In the genomic region with DNA sequence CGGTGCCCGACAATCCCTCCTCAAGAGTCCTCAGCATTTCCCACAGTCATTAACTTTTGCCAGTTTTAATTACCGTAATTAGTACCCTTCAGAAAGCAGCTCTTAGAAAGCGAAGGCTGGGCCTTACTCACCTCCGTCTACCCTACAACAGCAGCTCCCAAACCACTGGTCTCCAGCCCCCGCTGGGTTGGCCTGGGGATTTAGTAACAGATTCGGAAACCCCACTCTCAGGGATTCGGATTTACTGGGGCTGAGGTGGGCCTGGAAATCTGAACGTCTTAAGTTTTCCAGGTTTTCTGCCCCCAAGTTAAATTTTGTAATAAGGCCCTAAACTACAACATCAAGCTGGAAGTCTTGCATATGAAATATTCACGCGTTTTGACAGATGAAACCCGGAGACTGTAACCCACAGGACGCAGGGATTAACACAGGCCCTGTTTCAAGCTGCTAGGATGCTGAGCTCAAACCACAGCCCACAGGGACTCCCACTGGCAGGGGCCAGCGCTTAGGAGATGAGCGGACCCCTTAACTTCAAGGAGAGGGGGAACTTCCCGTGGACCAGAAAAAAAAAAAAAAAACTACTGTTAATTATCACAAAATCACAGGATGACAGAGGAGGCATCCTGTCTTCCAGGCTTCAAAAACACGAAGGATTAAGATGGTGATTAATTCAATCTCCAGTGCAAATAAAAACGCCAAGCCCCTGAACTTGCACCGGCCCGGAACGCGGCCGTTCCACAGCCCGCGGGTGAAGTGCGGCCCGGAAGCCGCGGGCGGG, we compare ENCODE assay signal across 2 cellular contexts.
TF ChIP-seq lines count a peak whose summit lies in the region.

No MANE protein-coding gene starts in this region.

TF ChIP-seq in HEK293, 187 proteins besides CTCF, POLR2A, EP300 and RAD21 (continues in another document):
- TF ChIP-seq ZNF555 (tag by site-specific recombination; conservative IDR thresholded peaks at IDR 0.05) (no peak), KLF7 (tag by site-specific recombination; IDR thresholded peaks at IDR 0.05; ENCODE audit: borderline replicate concordance) (no peak), ZIC2 (tag by site-specific recombination; IDR thresholded peaks at IDR 0.05) (peak; percentile 70), ZBTB26 (tag by site-specific recombination; optimal IDR thresholded peaks at IDR 0.05) (peak; percentile 37), ZNF560 (tag by site-specific recombination; IDR thresholded peaks at IDR 0.05; ENCODE audit: borderline replicate concordance) (no peak), ZBTB44 (tag by site-specific recombination; IDR thresholded peaks at IDR 0.05) (no peak), ZBTB8A (tag by site-specific recombination; IDR thresholded peaks at IDR 0.05) (peak; percentile 15; the same call in 1 of the 2 replicates), ZNF416 (tag by site-specific recombination; IDR thresholded peaks at IDR 0.05) (no peak), ZNF658 (tag by site-specific recombination; IDR thresholded peaks at IDR 0.05) (no peak), PRDM1 (tag by site-specific recombination; IDR thresholded peaks at IDR 0.05) (peak; percentile 8; the same call in 1 of the 2 replicates), ZNF335 (tag by site-specific recombination; conservative IDR thresholded peaks at IDR 0.05) (0 out of 2 replicates have a peak, but pooled peaks have one; percentile 43), SP7 (tag by site-specific recombination; IDR thresholded peaks at IDR 0.05) (peak; percentile 70)
- TF ChIP-seq, protein P1, sequence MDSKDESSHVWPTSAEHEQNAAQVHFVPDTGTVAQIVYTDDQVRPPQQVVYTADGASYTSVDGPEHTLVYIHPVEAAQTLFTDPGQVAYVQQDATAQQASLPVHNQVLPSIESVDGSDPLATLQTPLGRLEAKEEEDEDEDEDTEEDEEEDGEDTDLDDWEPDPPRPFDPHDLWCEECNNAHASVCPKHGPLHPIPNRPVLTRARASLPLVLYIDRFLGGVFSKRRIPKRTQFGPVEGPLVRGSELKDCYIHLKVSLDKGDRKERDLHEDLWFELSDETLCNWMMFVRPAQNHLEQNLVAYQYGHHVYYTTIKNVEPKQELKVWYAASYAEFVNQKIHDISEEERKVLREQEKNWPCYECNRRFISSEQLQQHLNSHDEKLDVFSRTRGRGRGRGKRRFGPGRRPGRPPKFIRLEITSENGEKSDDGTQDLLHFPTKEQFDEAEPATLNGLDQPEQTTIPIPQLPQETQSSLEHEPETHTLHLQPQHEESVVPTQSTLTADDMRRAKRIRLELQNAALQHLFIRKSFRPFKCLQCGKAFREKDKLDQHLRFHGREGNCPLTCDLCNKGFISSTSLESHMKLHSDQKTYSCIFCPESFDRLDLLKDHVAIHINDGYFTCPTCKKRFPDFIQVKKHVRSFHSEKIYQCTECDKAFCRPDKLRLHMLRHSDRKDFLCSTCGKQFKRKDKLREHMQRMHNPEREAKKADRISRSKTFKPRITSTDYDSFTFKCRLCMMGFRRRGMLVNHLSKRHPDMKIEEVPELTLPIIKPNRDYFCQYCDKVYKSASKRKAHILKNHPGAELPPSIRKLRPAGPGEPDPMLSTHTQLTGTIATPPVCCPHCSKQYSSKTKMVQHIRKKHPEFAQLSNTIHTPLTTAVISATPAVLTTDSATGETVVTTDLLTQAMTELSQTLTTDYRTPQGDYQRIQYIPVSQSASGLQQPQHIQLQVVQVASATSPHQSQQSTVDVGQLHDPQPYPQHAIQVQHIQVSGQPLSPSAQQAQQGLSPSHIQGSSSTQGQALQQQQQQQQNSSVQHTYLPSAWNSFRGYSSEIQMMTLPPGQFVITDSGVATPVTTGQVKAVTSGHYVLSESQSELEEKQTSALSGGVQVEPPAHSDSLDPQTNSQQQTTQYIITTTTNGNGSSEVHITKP (tag by site-specific recombination; IDR thresholded peaks at IDR 0.05): peak; percentile 95
- TF ChIP-seq, protein P2, sequence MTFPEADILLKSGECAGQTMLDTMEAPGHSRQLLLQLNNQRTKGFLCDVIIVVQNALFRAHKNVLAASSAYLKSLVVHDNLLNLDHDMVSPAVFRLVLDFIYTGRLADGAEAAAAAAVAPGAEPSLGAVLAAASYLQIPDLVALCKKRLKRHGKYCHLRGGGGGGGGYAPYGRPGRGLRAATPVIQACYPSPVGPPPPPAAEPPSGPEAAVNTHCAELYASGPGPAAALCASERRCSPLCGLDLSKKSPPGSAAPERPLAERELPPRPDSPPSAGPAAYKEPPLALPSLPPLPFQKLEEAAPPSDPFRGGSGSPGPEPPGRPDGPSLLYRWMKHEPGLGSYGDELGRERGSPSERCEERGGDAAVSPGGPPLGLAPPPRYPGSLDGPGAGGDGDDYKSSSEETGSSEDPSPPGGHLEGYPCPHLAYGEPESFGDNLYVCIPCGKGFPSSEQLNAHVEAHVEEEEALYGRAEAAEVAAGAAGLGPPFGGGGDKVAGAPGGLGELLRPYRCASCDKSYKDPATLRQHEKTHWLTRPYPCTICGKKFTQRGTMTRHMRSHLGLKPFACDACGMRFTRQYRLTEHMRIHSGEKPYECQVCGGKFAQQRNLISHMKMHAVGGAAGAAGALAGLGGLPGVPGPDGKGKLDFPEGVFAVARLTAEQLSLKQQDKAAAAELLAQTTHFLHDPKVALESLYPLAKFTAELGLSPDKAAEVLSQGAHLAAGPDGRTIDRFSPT (tag by site-specific recombination; IDR thresholded peaks at IDR 0.05): no peak

TF ChIP-seq in WTC11, 78 proteins besides CTCF, POLR2A, EP300 and RAD21:
- no peak for TF ChIP-seq HMGXB4 (CRISPR knock-in tag; IDR thresholded peaks at IDR 0.05)
- 0 out of 2 replicates have a peak, but pooled peaks have one; percentile 7 for TF ChIP-seq JUN (CRISPR knock-in tag; IDR thresholded peaks at IDR 0.05)
